ENCODE assay signal across 17 cellular contexts in the genomic region with DNA sequence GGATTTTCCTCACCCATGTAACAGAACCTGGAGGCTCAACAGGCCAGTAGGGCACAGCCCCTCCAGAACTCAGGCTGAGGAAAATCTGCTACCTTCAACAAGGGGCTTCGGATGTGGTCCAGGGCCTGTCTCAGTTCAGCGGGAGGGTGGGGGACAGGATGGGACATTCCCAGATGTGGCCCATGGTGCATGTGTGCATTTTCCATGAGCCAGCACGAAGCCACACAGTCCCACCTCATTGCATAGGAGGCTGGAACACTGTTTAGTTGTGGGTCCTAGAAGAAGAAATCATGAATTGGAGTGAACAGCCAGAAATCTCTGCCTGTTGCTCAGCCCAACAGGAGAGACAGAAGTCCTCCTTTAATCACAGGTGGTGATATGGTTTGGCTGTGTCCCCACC.
"Had no signal": no experiment of that assay in that cellular context is flagged by ENCODE, and none has a peak within 500 bp of the region (broad histone marks: within the 10 kb centered on the region; RNA-seq: fewer than 3 reads in every experiment).

No MANE protein-coding gene starts in this region.

- H3K27me3 ChIP-seq: MG63 had no signal

- H3K36me3 ChIP-seq: MG63 had no signal

- H3K9me3 ChIP-seq: MG63, SK-N-SH had no signal

- DNase-seq: KBM-7, MG63, NCI-H1092, NCI-H1105 treated with DMSO at 0.1 percent for 48 hours, NCI-H1417 treated with DMSO at 0.1 percent for 48 hours, NCI-H146, NCI-H1694 treated with DMSO at 0.1 percent for 48 hours, NCI-H1930, NCI-H2081, NCI-H2107, NCI-H2227 treated with DMSO at 0.1 percent for 48 hours, NCI-H524, NCI-H526 treated with DMSO at 0.1 percent for 48 hours, NCI-H774, Right ventricle myocardium superior, RPMI8226 had no signal

- H3K4me3 ChIP-seq: MG63 had no signal
